In genomic region chr12:13001725-13002040, GRCh38 we compare ENCODE assay signal across 8 cellular contexts. TPM values are rescaled to one million over a fixed set of nuclear protein-coding genes. Genes with fewer than 3 reads are reported as not detected.
DNase-seq lines count a peak whose midpoint lies in the region; ATAC-seq and TF ChIP-seq lines count a peak whose summit lies in the region.

No MANE protein-coding gene starts in this region.

- peak overlapping the region; percentile 37 for H3K27ac Mint-ChIP-seq in activated CD8-positive, alpha-beta memory T cell treated with anti-CD3 and anti-CD28 coated beads, Interleukin-2, amount 10 ng/mL, durations not matched to agents 7 days and 5 days

- H3K4me3 Mint-ChIP-seq in activated CD8-positive, alpha-beta memory T cell treated with anti-CD3 and anti-CD28 coated beads, Interleukin-2, amount 10 ng/mL, durations not matched to agents 7 days and 5 days: peak overlapping the region; percentile 63

- in situ Hi-C loops in mammary epithelial cell (cut with MboI; ENCODE audit: low sequenced_read_pairs in 2 of 2): loop anchor here in 1 of 2 donors (10.0 kb wide), 1 partner anchor 203 kb away; no protein-coding TSS in a partner anchor

- H3K4me3 ChIP-seq in mammary epithelial cell (replicated peaks in 1 of 3; ENCODE audit: insufficient read depth in 1 of 3, low read depth in 2 of 3, low read length in 3 of 3) (peak overlapping the region; percentile 74 to 81 (median 75)), mesodermal cell (ENCODE audit: extremely low read depth, insufficient read depth, low read length, poor library complexity, severe bottlenecking) (peak overlapping the region; percentile 72), tibial artery (peak overlapping the region; percentile 69 to 82)

- H3K4me2 ChIP-seq in mammary epithelial cell (ENCODE audit: insufficient read depth, low read depth, low read length): peak overlapping the region; percentile 95

- peaks cover 29% of the 10 kb centered on the region for H3K27me3 Mint-ChIP-seq in activated CD8-positive, alpha-beta memory T cell treated with anti-CD3 and anti-CD28 coated beads, Interleukin-2, amount 10 ng/mL, durations not matched to agents 7 days and 5 days

- H3K9me3 Mint-ChIP-seq in activated CD8-positive, alpha-beta memory T cell treated with anti-CD3 and anti-CD28 coated beads, Interleukin-2, amount 10 ng/mL, durations not matched to agents 7 days and 5 days (ENCODE audit: low read depth): no peaks in the 10 kb centered on the region

- no TSS peak for BruUV-seq in mammary epithelial cell (replicated peaks; lab: Mats Ljungman, UMichigan)

- dilution Hi-C loops in mammary epithelial cell (cut with HindIII; ENCODE audit: low sequenced_read_pairs): loop anchor here (25.0 kb wide), 1 partner anchor 211 kb away; no protein-coding TSS in a partner anchor

- ATAC-seq in activated CD8-positive, alpha-beta memory T cell treated with anti-CD3 and anti-CD28 coated beads, Interleukin-2, amount 10 ng/mL, durations not matched to agents 7 days and 5 days: no peak

- H3K27me3 ChIP-seq in mammary epithelial cell (ENCODE audit: insufficient read depth, low read length) (no peaks in the 10 kb centered on the region), tibial artery (no peaks in the 10 kb centered on the region)

- TF ChIP-seq CTCF in mammary epithelial cell (conservative IDR thresholded peaks at IDR 0.05 in 1 of 2, IDR thresholded peaks at IDR 0.05 in 1 of 2; ENCODE audit: extremely low read depth in 1 of 2, insufficient read depth in 1 of 2, low read depth in 1 of 2, low read length in 2 of 2) (no peak), tibial artery (IDR thresholded peaks at IDR 0.05) (no peak)

- WGBS in mammary epithelial cell (ENCODE audit: low coverage, missing lambda C conversion rate): 85% methylated on average over 15 of the region's 19 CpGs
- WGBS in mesodermal cell (ENCODE audit: insufficient coverage in 2 of 2), 2 experiments: 61% methylated on average over 19 of the region's 19 CpGs

- CTCF ChIA-PET in activated CD8-positive, alpha-beta memory T cell treated with anti-CD3 and anti-CD28 coated beads, Interleukin-2, amount 10 ng/mL, durations not matched to agents 7 days and 5 days (lab: Charles Lee): interaction anchor here (3.1 kb wide), 1 partner anchor 86 kb away, joined by 9 read pairs; no protein-coding TSS in a partner anchor
- CTCF ChIA-PET in mammary epithelial cell (lab: Charles Lee; ENCODE audit: low non-redundant PET): no interaction called here

- DNase-seq in activated CD8-positive, alpha-beta memory T cell treated with anti-CD3 and anti-CD28 coated beads, Interleukin-2, amount 10 ng/mL, durations not matched to agents 7 days and 5 days: no peak
- DNase-seq in activated CD8-positive, alpha-beta memory T cell treated with anti-CD3 and anti-CD28 coated beads for 24 hours: no peak
- DNase-seq in mammary epithelial cell: no peak
- no peak for DNase-seq in tibial artery
- DNase-seq in NCI-H2107 treated with DMSO at 0.1 percent for 48 hours (lab: John Stamatoyannopoulos, UW; ENCODE audit: unreplicated experiment): no peak
- DNase-seq in DMS79 treated with DMSO at 0.1 percent for 48 hours (lab: John Stamatoyannopoulos, UW): no peak
- DNase-seq in ecto neural progenitor cell (ENCODE audit: low spot score): no peak

- H3K9me3 ChIP-seq in mammary epithelial cell (replicated peaks; ENCODE audit: insufficient read depth, low read length): no peaks in the 10 kb centered on the region
- no peaks in the 10 kb centered on the region for H3K9me3 ChIP-seq in mesodermal cell (ENCODE audit: control insufficient read depth, low read length)
- H3K9me3 ChIP-seq in tibial artery: no peaks in the 10 kb centered on the region

- no peaks in the 10 kb centered on the region for H3K36me3 ChIP-seq in mammary epithelial cell (ENCODE audit: insufficient read depth, low read length)
- no peaks in the 10 kb centered on the region for H3K36me3 ChIP-seq in mesodermal cell (ENCODE audit: control insufficient read depth, insufficient read depth, low read length)
- no peaks in the 10 kb centered on the region for H3K36me3 ChIP-seq in tibial artery

- peaks cover 21% of the 10 kb centered on the region for H3K4me1 Mint-ChIP-seq in activated CD8-positive, alpha-beta memory T cell treated with anti-CD3 and anti-CD28 coated beads, Interleukin-2, amount 10 ng/mL, durations not matched to agents 7 days and 5 days

- H3K36me3 Mint-ChIP-seq in activated CD8-positive, alpha-beta memory T cell treated with anti-CD3 and anti-CD28 coated beads, Interleukin-2, amount 10 ng/mL, durations not matched to agents 7 days and 5 days: no peaks in the 10 kb centered on the region

- H4K20me1 ChIP-seq in mammary epithelial cell (ENCODE audit: insufficient read depth, low read length): no peaks in the 10 kb centered on the region

- H3K9ac ChIP-seq in mammary epithelial cell (ENCODE audit: insufficient read depth, low read length): peak overlapping the region; percentile 11

- peaks cover 41% of the 10 kb centered on the region for H3K79me2 ChIP-seq in mammary epithelial cell (ENCODE audit: insufficient read depth, low read length)

- H3K4me1 ChIP-seq in mammary epithelial cell (ENCODE audit: insufficient read depth, low read length) (peaks cover 19% of the 10 kb centered on the region), mesodermal cell (ENCODE audit: control insufficient read depth, insufficient read depth, low read length, poor library complexity, severe bottlenecking) (peaks cover 3% of the 10 kb centered on the region), tibial artery (peaks cover 0 to 37% (median 17%) of the 10 kb centered on the region in 4 donors)

- intact Hi-C loops in mammary epithelial cell (cut with micrococcal nuclease) (loop anchor here (1.0 to 5.0 kb wide), 3 partner anchors 25 to 1366 kb away; partner anchors contain the start of gene ATF7IP), tibial artery (cut with DNase I; ENCODE audit: low total_unique reads) (no loop called here)

- no peak overlapping the region for H3K27ac ChIP-seq in mammary epithelial cell (ENCODE audit: insufficient read depth, low read depth, low read length)
- no peak overlapping the region for H3K27ac ChIP-seq in mesodermal cell (ENCODE audit: low read depth, low read length, severe bottlenecking)
- peak overlapping the region; percentile 88 to 90 for H3K27ac ChIP-seq in tibial artery

- H2AFZ ChIP-seq in mammary epithelial cell (ENCODE audit: low read depth, low read length): peak overlapping the region; percentile 77

RNA-seq across cellular contexts. Expression of gene HEBP1, which starts 1.6 kb away (rescaled TPM):
- 1 to 10 TPM; 8.9 to 9.7 TPM for total RNA-seq in activated CD8-positive, alpha-beta memory T cell treated with anti-CD3 and anti-CD28 coated beads, Interleukin-2, amount 10 ng/mL, durations not matched to agents 7 days and 5 days
- 10 to 100 TPM; 13.5 to 36.5 TPM for total RNA-seq in mammary epithelial cell
- 26.4 TPM for polyA plus RNA-seq in mammary epithelial cell
- polyA minus RNA-seq in mammary epithelial cell: 41.7 TPM
- 50.3 TPM for polyA plus RNA-seq in mesodermal cell (2013, experiment 1 of 2)
- 45.4 TPM for polyA plus RNA-seq in mesodermal cell (2013, experiment 2 of 2)

RNA-seq across cellular contexts. Expression of gene FAM234B, which starts 42.5 kb away (rescaled TPM):
- 1 to 10 TPM; 4.7 to 5.0 TPM for total RNA-seq in activated CD8-positive, alpha-beta memory T cell treated with anti-CD3 and anti-CD28 coated beads, Interleukin-2, amount 10 ng/mL, durations not matched to agents 7 days and 5 days
- 1 to 10 TPM; 8.3 to 9.5 TPM for total RNA-seq in mammary epithelial cell
- 5.1 TPM for polyA plus RNA-seq in mammary epithelial cell
- 17.0 TPM for polyA minus RNA-seq in mammary epithelial cell
- 10.6 TPM for polyA plus RNA-seq in mesodermal cell (2013, experiment 1 of 2)
- 9.3 TPM for polyA plus RNA-seq in mesodermal cell (2013, experiment 2 of 2)

RNA-seq across cellular contexts. Expression of gene GPRC5D, which starts 49.7 kb away (rescaled TPM):
- not detected for total RNA-seq in activated CD8-positive, alpha-beta memory T cell treated with anti-CD3 and anti-CD28 coated beads, Interleukin-2, amount 10 ng/mL, durations not matched to agents 7 days and 5 days
- total RNA-seq in mammary epithelial cell: not detected
- not detected for polyA plus RNA-seq in mammary epithelial cell
- polyA minus RNA-seq in mammary epithelial cell: not detected
- polyA plus RNA-seq in mesodermal cell (2013, experiment 1 of 2): not detected
- polyA plus RNA-seq in mesodermal cell (2013, experiment 2 of 2): not detected

Comparison
In these comparisons a context has a peak if more than half of its experiments do, and no peak if none do; other contexts are left out.
1. H3K27ac ChIP-seq: peak in tibial artery (2 of 2); none in mammary epithelial cell (single experiment) and mesodermal cell (single experiment).
2. Peak in every context shown above with its lines, with median percentiles within 50 percentile points of each other: H3K4me3 ChIP-seq.